ENCODE assay signal across 2 cellular contexts in genomic region chr19:46017095-46017429, GRCh38.
TF ChIP-seq lines count a peak whose summit lies in the region.

No MANE protein-coding gene starts in this region.

TF ChIP-seq in SK-N-SH, 30 proteins besides CTCF, POLR2A, EP300 and RAD21 (continued from another document):
- TF ChIP-seq, protein P1, sequence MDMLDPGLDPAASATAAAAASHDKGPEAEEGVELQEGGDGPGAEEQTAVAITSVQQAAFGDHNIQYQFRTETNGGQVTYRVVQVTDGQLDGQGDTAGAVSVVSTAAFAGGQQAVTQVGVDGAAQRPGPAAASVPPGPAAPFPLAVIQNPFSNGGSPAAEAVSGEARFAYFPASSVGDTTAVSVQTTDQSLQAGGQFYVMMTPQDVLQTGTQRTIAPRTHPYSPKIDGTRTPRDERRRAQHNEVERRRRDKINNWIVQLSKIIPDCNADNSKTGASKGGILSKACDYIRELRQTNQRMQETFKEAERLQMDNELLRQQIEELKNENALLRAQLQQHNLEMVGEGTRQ (IDR thresholded peaks at IDR 0.05; ENCODE audit: borderline replicate concordance, low read depth, low read length): no peak
- TF ChIP-seq, protein P2, sequence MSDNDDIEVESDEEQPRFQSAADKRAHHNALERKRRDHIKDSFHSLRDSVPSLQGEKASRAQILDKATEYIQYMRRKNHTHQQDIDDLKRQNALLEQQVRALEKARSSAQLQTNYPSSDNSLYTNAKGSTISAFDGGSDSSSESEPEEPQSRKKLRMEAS (IDR thresholded peaks at IDR 0.05; ENCODE audit: low read depth): no peak

TF ChIP-seq in SK-N-SH treated with all-trans-retinoic acid at 6 μM for 48 hours, 23 proteins besides CTCF, POLR2A, EP300 and RAD21 (continued from another document):
- TF ChIP-seq, protein P3, sequence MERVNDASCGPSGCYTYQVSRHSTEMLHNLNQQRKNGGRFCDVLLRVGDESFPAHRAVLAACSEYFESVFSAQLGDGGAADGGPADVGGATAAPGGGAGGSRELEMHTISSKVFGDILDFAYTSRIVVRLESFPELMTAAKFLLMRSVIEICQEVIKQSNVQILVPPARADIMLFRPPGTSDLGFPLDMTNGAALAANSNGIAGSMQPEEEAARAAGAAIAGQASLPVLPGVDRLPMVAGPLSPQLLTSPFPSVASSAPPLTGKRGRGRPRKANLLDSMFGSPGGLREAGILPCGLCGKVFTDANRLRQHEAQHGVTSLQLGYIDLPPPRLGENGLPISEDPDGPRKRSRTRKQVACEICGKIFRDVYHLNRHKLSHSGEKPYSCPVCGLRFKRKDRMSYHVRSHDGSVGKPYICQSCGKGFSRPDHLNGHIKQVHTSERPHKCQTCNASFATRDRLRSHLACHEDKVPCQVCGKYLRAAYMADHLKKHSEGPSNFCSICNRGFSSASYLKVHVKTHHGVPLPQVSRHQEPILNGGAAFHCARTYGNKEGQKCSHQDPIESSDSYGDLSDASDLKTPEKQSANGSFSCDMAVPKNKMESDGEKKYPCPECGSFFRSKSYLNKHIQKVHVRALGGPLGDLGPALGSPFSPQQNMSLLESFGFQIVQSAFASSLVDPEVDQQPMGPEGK (CRISPR knock-in tag; IDR thresholded peaks at IDR 0.05; ENCODE audit: borderline replicate concordance): no peak
- TF ChIP-seq ZNF565 (CRISPR knock-in tag; conservative IDR thresholded peaks at IDR 0.05; ENCODE audit: low read depth) (no peak), ZC3H10 (CRISPR knock-in tag; IDR thresholded peaks at IDR 0.05) (no peak), ARNTL (CRISPR knock-in tag; IDR thresholded peaks at IDR 0.05; ENCODE audit: borderline replicate concordance, low read depth) (no peak), ZNF70 (CRISPR knock-in tag; IDR thresholded peaks at IDR 0.05) (no peak), BACH2 (CRISPR knock-in tag; IDR thresholded peaks at IDR 0.05; ENCODE audit: borderline replicate concordance) (no peak), TCF4 (CRISPR knock-in tag; IDR thresholded peaks at IDR 0.05; ENCODE audit: borderline replicate concordance) (no peak), ZFP3 (CRISPR knock-in tag; IDR thresholded peaks at IDR 0.05) (no peak)
- TF ChIP-seq, protein P4, sequence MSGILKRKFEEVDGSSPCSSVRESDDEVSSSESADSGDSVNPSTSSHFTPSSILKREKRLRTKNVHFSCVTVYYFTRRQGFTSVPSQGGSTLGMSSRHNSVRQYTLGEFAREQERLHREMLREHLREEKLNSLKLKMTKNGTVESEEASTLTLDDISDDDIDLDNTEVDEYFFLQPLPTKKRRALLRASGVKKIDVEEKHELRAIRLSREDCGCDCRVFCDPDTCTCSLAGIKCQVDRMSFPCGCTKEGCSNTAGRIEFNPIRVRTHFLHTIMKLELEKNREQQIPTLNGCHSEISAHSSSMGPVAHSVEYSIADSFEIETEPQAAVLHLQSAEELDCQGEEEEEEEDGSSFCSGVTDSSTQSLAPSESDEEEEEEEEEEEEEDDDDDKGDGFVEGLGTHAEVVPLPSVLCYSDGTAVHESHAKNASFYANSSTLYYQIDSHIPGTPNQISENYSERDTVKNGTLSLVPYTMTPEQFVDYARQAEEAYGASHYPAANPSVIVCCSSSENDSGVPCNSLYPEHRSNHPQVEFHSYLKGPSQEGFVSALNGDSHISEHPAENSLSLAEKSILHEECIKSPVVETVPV (CRISPR knock-in tag; IDR thresholded peaks at IDR 0.05): no peak
TF ChIP-seq in SK-N-SH treated with all-trans-retinoic acid at 6 μM for 48 hours: peak in this region for 0.
